2 cellular contexts compared by ENCODE assay signal in genomic region chr10:63125459-63125858, GRCh38.
TF ChIP-seq lines count a peak whose summit lies in the region.

No MANE protein-coding gene starts in this region.

TF ChIP-seq in HepG2, 621 proteins besides CTCF, POLR2A, EP300 and RAD21:
- 0 out of 2 replicates have a peak, but pooled peaks have one; percentile 47 for TF ChIP-seq HMGXB3 (CRISPR knock-in tag; IDR thresholded peaks at IDR 0.05; ENCODE audit: borderline replicate concordance)
- TF ChIP-seq FOXA3 (CRISPR knock-in tag; IDR thresholded peaks at IDR 0.05), result 0 out of 2 replicates have a peak, but pooled peaks have one; percentile 25
- no peak for TF ChIP-seq ZNF18 (CRISPR knock-in tag; IDR thresholded peaks at IDR 0.05; ENCODE audit: insufficient replicate concordance)

TF ChIP-seq in SK-N-SH, 30 proteins besides CTCF, POLR2A, EP300 and RAD21:
- no peak for TF ChIP-seq REST (IDR thresholded peaks at IDR 0.05; ENCODE audit: low read depth, low read length)
- no peak for TF ChIP-seq TAF1 (IDR thresholded peaks at IDR 0.05; ENCODE audit: borderline replicate concordance, low read depth, low read length)
- no peak for TF ChIP-seq SMC3 (IDR thresholded peaks at IDR 0.05; ENCODE audit: low read depth, low read length)
- TF ChIP-seq POLR2AphosphoS5 (IDR thresholded peaks at IDR 0.05; ENCODE audit: low read depth, low read length), result no peak
- no peak for TF ChIP-seq USF1 (IDR thresholded peaks at IDR 0.05; ENCODE audit: borderline replicate concordance, low read depth)
- TF ChIP-seq YY1 (IDR thresholded peaks at IDR 0.05; ENCODE audit: low read depth), result no peak
- TF ChIP-seq TEAD4 (IDR thresholded peaks at IDR 0.05; ENCODE audit: borderline replicate concordance, insufficient read depth), result no peak
- TF ChIP-seq NRF1 (IDR thresholded peaks at IDR 0.05; ENCODE audit: low read depth, low read length), result no peak
- no peak for TF ChIP-seq PBX3 (IDR thresholded peaks at IDR 0.05)
- TF ChIP-seq FOXJ3 (CRISPR knock-in tag; IDR thresholded peaks at IDR 0.05), result no peak
- no peak for TF ChIP-seq SIN3A (IDR thresholded peaks at IDR 0.05; ENCODE audit: borderline replicate concordance, low read depth, low read length)
- TF ChIP-seq RCOR1 (IDR thresholded peaks at IDR 0.05; ENCODE audit: low read length), result no peak
- TF ChIP-seq FOSL2 (IDR thresholded peaks at IDR 0.05; ENCODE audit: borderline replicate concordance, low read depth), result no peak
- TF ChIP-seq NFIC (IDR thresholded peaks at IDR 0.05; ENCODE audit: borderline replicate concordance), result no peak
- TF ChIP-seq ELF1 (IDR thresholded peaks at IDR 0.05), result no peak
- no peak for TF ChIP-seq USF2 (IDR thresholded peaks at IDR 0.05; ENCODE audit: borderline replicate concordance, low read depth, low read length)
- TF ChIP-seq RFX5 (IDR thresholded peaks at IDR 0.05; ENCODE audit: low read length), result no peak
- no peak for TF ChIP-seq IRF3 (IDR thresholded peaks at IDR 0.05; ENCODE audit: low read depth, low read length)
- TF ChIP-seq FOXM1 (IDR thresholded peaks at IDR 0.05; ENCODE audit: low read depth), result no peak
- no peak for TF ChIP-seq TCF12 (IDR thresholded peaks at IDR 0.05)
